20 cellular contexts compared by ENCODE assay signal in genomic region chr5:119229950-119230349, GRCh38.
DNase-seq lines count a peak whose midpoint lies in the region; ATAC-seq, FAIRE-seq and TF ChIP-seq lines count a peak whose summit lies in the region.
"Had no signal": no experiment of that assay in that cellular context is flagged by ENCODE, and none has a peak within 500 bp of the region (broad histone marks: within the 10 kb centered on the region; RNA-seq: fewer than 3 reads in every experiment).

No MANE protein-coding gene starts in this region.

- DNase-seq in A549 (ENCODE audit: low read depth in 1 of 2, low spot score in 1 of 2) (no peak), PC-3 (peak; percentile 28), kidney (no peak)
- DNase-seq in activated CD4-positive, CD25-positive, alpha-beta regulatory T cell (lab: John Stamatoyannopoulos, UW), result no peak
- DNase-seq: 8988T; Caco-2; CD4-positive, CD25-positive, alpha-beta regulatory T cell; CD8-positive, alpha-beta T cell; DMS153; DND-41; GDM1; HFFc6 had no signal

- no peaks in the 10 kb centered on the region for H3K79me2 ChIP-seq in PC-3 (ENCODE audit: low read length)

- no peaks in the 10 kb centered on the region for H4K20me1 ChIP-seq in PC-3 (ENCODE audit: low read length)
- H4K20me1 ChIP-seq: BLaER1 had no signal

- H3K4me3 ChIP-seq in A549, result no peak overlapping the region
- no peak overlapping the region for H3K4me3 ChIP-seq in PC-3 (ENCODE audit: low read length)
- no peak overlapping the region for H3K4me3 ChIP-seq in kidney (ENCODE audit: low read length in 2 of 2)
- H3K4me3 ChIP-seq: BLaER1, GM12878, GM23338, HAP-1 had no signal

- no peaks in the 10 kb centered on the region for H3K36me3 ChIP-seq in PC-3 (ENCODE audit: low read depth, low read length)
- peaks cover 2 to 28% of the 10 kb centered on the region in 2 donors for H3K36me3 ChIP-seq in kidney (ENCODE audit: control insufficient read depth in 1 of 2, insufficient read depth in 2 of 2, low read length in 2 of 2)
- H3K36me3 ChIP-seq: HAP-1 had no signal

- FAIRE-seq in A549 (lab: Jason Lieb, UNC) (no peak), kidney (lab: Jason Lieb, UNC) (peak; percentile 83)
- FAIRE-seq: GM12878 had no signal

- H3K4me2 ChIP-seq in A549 (peak overlapping the region; percentile 41), PC-3 (ENCODE audit: low read length) (no peak overlapping the region)
- H3K4me2 ChIP-seq: BLaER1, GM23338 had no signal

- H3K9me3 ChIP-seq in A549 (no peaks in the 10 kb centered on the region), PC-3 (ENCODE audit: low read length) (no peaks in the 10 kb centered on the region), kidney (ENCODE audit: control insufficient read depth in 1 of 2, low read length in 2 of 2) (no peaks in the 10 kb centered on the region)
- H3K9me3 ChIP-seq: BLaER1, Caco-2, HAP-1 had no signal

- no peaks in the 10 kb centered on the region for H3F3A ChIP-seq in PC-3 (ENCODE audit: low read length, unreplicated experiment)

- no peak overlapping the region for H3K9ac ChIP-seq in PC-3 (ENCODE audit: low read length)
- no peak overlapping the region for H3K9ac ChIP-seq in kidney (ENCODE audit: low read length in 2 of 2)
- H3K9ac ChIP-seq: BLaER1 had no signal

- no TSS peak for BruUV-seq in PC-3 (replicated peaks; lab: Mats Ljungman, UMichigan)

- POLR2A ChIA-PET in A549 (lab: Yijun Ruan, JAX), result no interaction called here
- POLR2A ChIA-PET in PC-3 (lab: Charles Lee; ENCODE audit: unreplicated experiment), result interaction anchor here (0.6 kb wide), 1 partner anchor 218 kb away, joined by 3 read pairs; no protein-coding TSS in a partner anchor

- no peak for ATAC-seq in A549
- peak; percentile 81 for ATAC-seq in PC-3
- no peak for ATAC-seq in GM19351 (IDR thresholded peaks at IDR 0.05; ENCODE audit: unreplicated experiment)
- ATAC-seq in GM19467 (IDR thresholded peaks at IDR 0.05; ENCODE audit: unreplicated experiment), result no peak
- no peak for ATAC-seq in GM18520 (IDR thresholded peaks at IDR 0.05; ENCODE audit: unreplicated experiment)
- ATAC-seq: CD8-positive, alpha-beta T cell; GM12878; GM23338 had no signal

- TF ChIP-seq EP300 in A549 (IDR thresholded peaks at IDR 0.05), result no peak

- no peaks in the 10 kb centered on the region for H3K27me3 ChIP-seq in PC-3 (ENCODE audit: low read length)
- H3K27me3 ChIP-seq: BLaER1 had no signal

- no peak for TF ChIP-seq POLR2A in A549 (IDR thresholded peaks at IDR 0.05; ENCODE audit: low read length)

- no peak for TF ChIP-seq RAD21 in A549 (conservative IDR thresholded peaks at IDR 0.05 in 1 of 2, IDR thresholded peaks at IDR 0.05 in 1 of 2)

- H3K4me1 ChIP-seq in A549 (peaks cover 13% of the 10 kb centered on the region), PC-3 (ENCODE audit: insufficient read depth, low read length) (peaks cover 10% of the 10 kb centered on the region), kidney (ENCODE audit: control insufficient read depth in 1 of 2, insufficient read depth in 1 of 2, low read depth in 1 of 2, low read length in 2 of 2) (no peaks in the 10 kb centered on the region)
- H3K4me1 ChIP-seq: BLaER1, Caco-2, HAP-1 had no signal

- no peaks in the 10 kb centered on the region for H3K9me2 ChIP-seq in PC-3 (replicated peaks; ENCODE audit: low read length)

- CTCF ChIA-PET in A549 (lab: Yijun Ruan, JAX), result interaction anchor here (1.6 kb wide), 1 partner anchor 13 kb away, joined by 3 read pairs; no protein-coding TSS in a partner anchor
- CTCF ChIA-PET in PC-3 (lab: Charles Lee), result no interaction called here

- no peak overlapping the region for H2AFZ ChIP-seq in PC-3 (ENCODE audit: low read length)
- H2AFZ ChIP-seq: GM23338 had no signal

- intact Hi-C loops in PC-3 (cut with micrococcal nuclease), result no loop called here
- intact Hi-C loops in kidney (cut with DNase I), result no loop called here

- TF ChIP-seq CTCF in A549 (IDR thresholded peaks at IDR 0.05) (no peak), PC-3 (conservative IDR thresholded peaks at IDR 0.05; ENCODE audit: low read depth, low read length) (no peak), kidney (IDR thresholded peaks at IDR 0.05; ENCODE audit: borderline replicate concordance, extremely low read depth, insufficient read depth) (no peak)

- H3K27ac ChIP-seq in A549 (no peak overlapping the region), PC-3 (ENCODE audit: low read length) (no peak overlapping the region), kidney (ENCODE audit: low read depth in 2 of 2, low read length in 2 of 2) (no peak overlapping the region)
- H3K27ac ChIP-seq: BLaER1, C4-2B had no signal

TF ChIP-seq in A549, 52 proteins besides CTCF, POLR2A, EP300 and RAD21:
- TF ChIP-seq CEBPB (IDR thresholded peaks at IDR 0.05), result no peak
- no peak for TF ChIP-seq PHF8 (IDR thresholded peaks at IDR 0.05; ENCODE audit: borderline replicate concordance, low read depth)
- TF ChIP-seq HMGXB4 (CRISPR knock-in tag; IDR thresholded peaks at IDR 0.05; ENCODE audit: borderline replicate concordance), result no peak
- no peak for TF ChIP-seq MAFK (IDR thresholded peaks at IDR 0.05; ENCODE audit: partially characterized antibody)
- TF ChIP-seq ELK1 (IDR thresholded peaks at IDR 0.05; ENCODE audit: low read depth, low read length), result no peak
- no peak for TF ChIP-seq BHLHE40 (IDR thresholded peaks at IDR 0.05; ENCODE audit: low read depth, low read length)
- TF ChIP-seq, protein P1, sequence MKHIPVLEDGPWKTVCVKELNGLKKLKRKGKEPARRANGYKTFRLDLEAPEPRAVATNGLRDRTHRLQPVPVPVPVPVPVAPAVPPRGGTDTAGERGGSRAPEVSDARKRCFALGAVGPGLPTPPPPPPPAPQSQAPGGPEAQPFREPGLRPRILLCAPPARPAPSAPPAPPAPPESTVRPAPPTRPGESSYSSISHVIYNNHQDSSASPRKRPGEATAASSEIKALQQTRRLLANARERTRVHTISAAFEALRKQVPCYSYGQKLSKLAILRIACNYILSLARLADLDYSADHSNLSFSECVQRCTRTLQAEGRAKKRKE (CRISPR knock-in tag; IDR thresholded peaks at IDR 0.05; ENCODE audit: low read depth), result no peak
- TF ChIP-seq CHD2 (IDR thresholded peaks at IDR 0.05; ENCODE audit: low read length, partially characterized antibody), result no peak
